In the genomic region with DNA sequence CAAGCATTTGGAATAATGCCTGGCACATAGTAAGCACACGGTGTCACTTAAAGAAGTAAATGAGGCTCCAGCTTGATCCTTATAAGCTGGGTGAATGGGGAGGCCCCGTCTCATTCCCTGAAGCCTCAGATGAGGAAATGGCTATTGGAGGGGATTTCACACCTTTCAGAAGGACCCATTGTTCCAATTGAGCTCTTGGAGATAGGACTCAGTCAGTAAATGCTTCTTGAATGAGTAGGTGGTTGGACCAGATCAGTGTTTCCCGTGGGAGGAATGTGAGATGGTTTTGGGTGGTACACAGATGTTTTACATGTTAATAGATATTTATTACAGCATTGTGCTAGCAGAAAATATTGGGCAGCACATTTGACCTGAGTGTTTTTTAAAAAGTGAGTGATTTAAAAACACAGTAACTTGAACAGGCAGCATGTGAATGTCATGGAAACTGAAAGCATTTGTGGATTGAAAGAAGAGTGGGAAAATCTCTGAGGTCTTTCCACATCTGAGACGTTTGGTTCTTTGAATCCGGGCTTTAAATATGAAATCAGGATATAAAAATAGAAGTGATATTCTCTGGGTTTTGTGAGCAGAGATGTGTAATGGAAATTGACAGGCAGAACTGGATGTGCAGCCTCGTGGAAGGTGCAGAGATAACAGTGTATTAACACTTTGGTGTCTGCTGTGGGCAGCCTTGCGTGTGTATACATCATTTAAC, we compare ENCODE assay signal across 8 cellular contexts. TPM values are rescaled to one million over a fixed set of nuclear protein-coding genes. Genes with fewer than 3 reads are reported as not detected.
A peak's percentile ranks its signal among the peaks of the same experiment; 100 is the strongest.
DNase-seq lines count a peak whose midpoint lies in the region; ATAC-seq and TF ChIP-seq lines count a peak whose summit lies in the region.

No MANE protein-coding gene starts in this region.

- no peak for TF ChIP-seq EP300 in stomach (IDR thresholded peaks at IDR 0.05)

- peak; percentile 40 to 41 for ATAC-seq in right cardiac atrium
- ATAC-seq in HG02798 (IDR thresholded peaks at IDR 0.05; ENCODE audit: poor library complexity, unreplicated experiment) = no peak
- ATAC-seq in HG02763 (IDR thresholded peaks at IDR 0.05; ENCODE audit: unreplicated experiment) = no peak

- peak overlapping the region; percentile 65 for H3K4me3 Mint-ChIP-seq in activated naive CD8-positive, alpha-beta T cell treated with anti-CD3 and anti-CD28 coated beads for 36 hours

- peaks cover 65% of the 10 kb centered on the region for H3K4me1 Mint-ChIP-seq in activated naive CD8-positive, alpha-beta T cell treated with anti-CD3 and anti-CD28 coated beads for 36 hours

- WGBS in right cardiac atrium = 16% methylated on average over 7 of the region's 7 CpGs
- WGBS in stomach, 5 donors = 10 to 20% (median 14%) methylated on average over 7 of the region's 7 CpGs

- H3K27me3 ChIP-seq in right cardiac atrium (ENCODE audit: control insufficient read depth, insufficient read depth) = no peaks in the 10 kb centered on the region
- H3K27me3 ChIP-seq in stomach = no peaks in the 10 kb centered on the region

- H3K27ac Mint-ChIP-seq in activated naive CD8-positive, alpha-beta T cell treated with anti-CD3 and anti-CD28 coated beads for 36 hours = peak overlapping the region; percentile 99

- no peak for TF ChIP-seq CTCF in stomach (IDR thresholded peaks at IDR 0.05)

- H3K4me1 ChIP-seq in right cardiac atrium (ENCODE audit: control insufficient read depth, insufficient read depth, low read length) (no peaks in the 10 kb centered on the region), stomach (peaks cover 17 to 57% (median 30%) of the 10 kb centered on the region in 4 donors)

- TF ChIP-seq POLR2A in stomach (IDR thresholded peaks at IDR 0.05) = no peak

- no peaks in the 10 kb centered on the region for H3K36me3 ChIP-seq in stomach

- H3K4me3 ChIP-seq in right cardiac atrium (ENCODE audit: low read length) = no peak overlapping the region
- H3K4me3 ChIP-seq in stomach = peak overlapping the region in 3 of 4 donors; percentile 19 to 32 (median 27)

- H3K27me3 Mint-ChIP-seq in activated naive CD8-positive, alpha-beta T cell treated with anti-CD3 and anti-CD28 coated beads for 36 hours = no peaks in the 10 kb centered on the region

- intact Hi-C loops in right cardiac atrium (cut with DNase I) (loop anchor here in 1 of 4 donors (5.0 to 10.0 kb wide), 4 partner anchors 61 to 171 kb away; partner anchors contain the start of gene LCMT1), stomach (cut with DNase I; ENCODE audit: low total_unique reads) (no loop called here)

- H3K27ac ChIP-seq in right cardiac atrium (ENCODE audit: low read length) = peak overlapping the region; percentile 82
- peak overlapping the region in 4 of 5 donors; percentile 47 to 95 (median 78) for H3K27ac ChIP-seq in stomach

- DNase-seq in SHP77 (lab: John Stamatoyannopoulos, UW) (peak; percentile 63 to 83), SHP77 treated with DMSO at 0.1 percent for 48 hours (lab: John Stamatoyannopoulos, UW) (no peak), right cardiac atrium (no peak), stomach (no peak), NOMO-1 (lab: John Stamatoyannopoulos, UW; ENCODE audit: unreplicated experiment in 2 of 2) (no peak)
- DNase-seq in activated naive CD8-positive, alpha-beta T cell treated with anti-CD3 and anti-CD28 coated beads for 36 hours = peak; percentile 32

- H3K9me3 ChIP-seq in right cardiac atrium (ENCODE audit: control insufficient read depth, low read length) (no peaks in the 10 kb centered on the region), stomach (no peaks in the 10 kb centered on the region)

- H3K9me3 Mint-ChIP-seq in activated naive CD8-positive, alpha-beta T cell treated with anti-CD3 and anti-CD28 coated beads for 36 hours = no peaks in the 10 kb centered on the region

- no peaks in the 10 kb centered on the region for H3K36me3 Mint-ChIP-seq in activated naive CD8-positive, alpha-beta T cell treated with anti-CD3 and anti-CD28 coated beads for 36 hours

RNA-seq across cellular contexts. Expression of gene ARHGAP17, which starts 36.4 kb away (rescaled TPM):
- total RNA-seq in activated naive CD8-positive, alpha-beta T cell treated with anti-CD3 and anti-CD28 coated beads for 36 hours = 10 to 100 TPM; 72.5 to 79.3 TPM
- total RNA-seq in right cardiac atrium (10 to 100 TPM; 45.4 to 58.2 (median 52.6) TPM), stomach (100 to 1,000 TPM in 2 of 5 donors, 10 to 100 TPM in 3; 30.3 to 414 (median 74.9) TPM)
- polyA plus RNA-seq in right cardiac atrium (33.5 TPM), stomach (10 to 100 TPM; 18.4 to 22.7 (median 20.5) TPM)

RNA-seq across cellular contexts. Expression of gene LCMT1, which starts 59.9 kb away (rescaled TPM):
- total RNA-seq in activated naive CD8-positive, alpha-beta T cell treated with anti-CD3 and anti-CD28 coated beads for 36 hours = 10 to 100 TPM; 43.9 to 44.1 TPM
- 10 to 100 TPM; 34.2 to 41.6 (median 35.5) TPM for total RNA-seq in right cardiac atrium
- polyA plus RNA-seq in right cardiac atrium = 36.1 TPM
- total RNA-seq in stomach = 10 to 100 TPM; 15.4 to 54.9 (median 30.8) TPM
- polyA plus RNA-seq in stomach = 10 to 100 TPM; 29.6 to 48.1 (median 30.9) TPM

Comparison
In these comparisons a context has a peak if more than half of its experiments do, and no peak if none do; other contexts are left out.
1. DNase-seq: peak in SHP77 (2 of 2) and activated naive CD8-positive, alpha-beta T cell treated with anti-CD3 and anti-CD28 coated beads for 36 hours (single experiment); none in SHP77 treated with DMSO at 0.1 percent for 48 hours (single experiment), right cardiac atrium (0 of 3), stomach (single experiment) and NOMO-1 (0 of 2).
2. ATAC-seq: peak in right cardiac atrium (2 of 2); none in HG02798 (single experiment) and HG02763 (single experiment).